Comparison of ENCODE assay signal across 2 cellular contexts in genomic region chr11:77636738-77637344, GRCh38.
TF ChIP-seq lines count a peak whose summit lies in the region.

No MANE protein-coding gene starts in this region.

TF ChIP-seq in GM23338, 12 proteins besides CTCF, POLR2A, EP300 and RAD21:
- no peak for TF ChIP-seq JUNB (IDR thresholded peaks at IDR 0.05; ENCODE audit: unreplicated experiment)
- TF ChIP-seq, protein P1, sequence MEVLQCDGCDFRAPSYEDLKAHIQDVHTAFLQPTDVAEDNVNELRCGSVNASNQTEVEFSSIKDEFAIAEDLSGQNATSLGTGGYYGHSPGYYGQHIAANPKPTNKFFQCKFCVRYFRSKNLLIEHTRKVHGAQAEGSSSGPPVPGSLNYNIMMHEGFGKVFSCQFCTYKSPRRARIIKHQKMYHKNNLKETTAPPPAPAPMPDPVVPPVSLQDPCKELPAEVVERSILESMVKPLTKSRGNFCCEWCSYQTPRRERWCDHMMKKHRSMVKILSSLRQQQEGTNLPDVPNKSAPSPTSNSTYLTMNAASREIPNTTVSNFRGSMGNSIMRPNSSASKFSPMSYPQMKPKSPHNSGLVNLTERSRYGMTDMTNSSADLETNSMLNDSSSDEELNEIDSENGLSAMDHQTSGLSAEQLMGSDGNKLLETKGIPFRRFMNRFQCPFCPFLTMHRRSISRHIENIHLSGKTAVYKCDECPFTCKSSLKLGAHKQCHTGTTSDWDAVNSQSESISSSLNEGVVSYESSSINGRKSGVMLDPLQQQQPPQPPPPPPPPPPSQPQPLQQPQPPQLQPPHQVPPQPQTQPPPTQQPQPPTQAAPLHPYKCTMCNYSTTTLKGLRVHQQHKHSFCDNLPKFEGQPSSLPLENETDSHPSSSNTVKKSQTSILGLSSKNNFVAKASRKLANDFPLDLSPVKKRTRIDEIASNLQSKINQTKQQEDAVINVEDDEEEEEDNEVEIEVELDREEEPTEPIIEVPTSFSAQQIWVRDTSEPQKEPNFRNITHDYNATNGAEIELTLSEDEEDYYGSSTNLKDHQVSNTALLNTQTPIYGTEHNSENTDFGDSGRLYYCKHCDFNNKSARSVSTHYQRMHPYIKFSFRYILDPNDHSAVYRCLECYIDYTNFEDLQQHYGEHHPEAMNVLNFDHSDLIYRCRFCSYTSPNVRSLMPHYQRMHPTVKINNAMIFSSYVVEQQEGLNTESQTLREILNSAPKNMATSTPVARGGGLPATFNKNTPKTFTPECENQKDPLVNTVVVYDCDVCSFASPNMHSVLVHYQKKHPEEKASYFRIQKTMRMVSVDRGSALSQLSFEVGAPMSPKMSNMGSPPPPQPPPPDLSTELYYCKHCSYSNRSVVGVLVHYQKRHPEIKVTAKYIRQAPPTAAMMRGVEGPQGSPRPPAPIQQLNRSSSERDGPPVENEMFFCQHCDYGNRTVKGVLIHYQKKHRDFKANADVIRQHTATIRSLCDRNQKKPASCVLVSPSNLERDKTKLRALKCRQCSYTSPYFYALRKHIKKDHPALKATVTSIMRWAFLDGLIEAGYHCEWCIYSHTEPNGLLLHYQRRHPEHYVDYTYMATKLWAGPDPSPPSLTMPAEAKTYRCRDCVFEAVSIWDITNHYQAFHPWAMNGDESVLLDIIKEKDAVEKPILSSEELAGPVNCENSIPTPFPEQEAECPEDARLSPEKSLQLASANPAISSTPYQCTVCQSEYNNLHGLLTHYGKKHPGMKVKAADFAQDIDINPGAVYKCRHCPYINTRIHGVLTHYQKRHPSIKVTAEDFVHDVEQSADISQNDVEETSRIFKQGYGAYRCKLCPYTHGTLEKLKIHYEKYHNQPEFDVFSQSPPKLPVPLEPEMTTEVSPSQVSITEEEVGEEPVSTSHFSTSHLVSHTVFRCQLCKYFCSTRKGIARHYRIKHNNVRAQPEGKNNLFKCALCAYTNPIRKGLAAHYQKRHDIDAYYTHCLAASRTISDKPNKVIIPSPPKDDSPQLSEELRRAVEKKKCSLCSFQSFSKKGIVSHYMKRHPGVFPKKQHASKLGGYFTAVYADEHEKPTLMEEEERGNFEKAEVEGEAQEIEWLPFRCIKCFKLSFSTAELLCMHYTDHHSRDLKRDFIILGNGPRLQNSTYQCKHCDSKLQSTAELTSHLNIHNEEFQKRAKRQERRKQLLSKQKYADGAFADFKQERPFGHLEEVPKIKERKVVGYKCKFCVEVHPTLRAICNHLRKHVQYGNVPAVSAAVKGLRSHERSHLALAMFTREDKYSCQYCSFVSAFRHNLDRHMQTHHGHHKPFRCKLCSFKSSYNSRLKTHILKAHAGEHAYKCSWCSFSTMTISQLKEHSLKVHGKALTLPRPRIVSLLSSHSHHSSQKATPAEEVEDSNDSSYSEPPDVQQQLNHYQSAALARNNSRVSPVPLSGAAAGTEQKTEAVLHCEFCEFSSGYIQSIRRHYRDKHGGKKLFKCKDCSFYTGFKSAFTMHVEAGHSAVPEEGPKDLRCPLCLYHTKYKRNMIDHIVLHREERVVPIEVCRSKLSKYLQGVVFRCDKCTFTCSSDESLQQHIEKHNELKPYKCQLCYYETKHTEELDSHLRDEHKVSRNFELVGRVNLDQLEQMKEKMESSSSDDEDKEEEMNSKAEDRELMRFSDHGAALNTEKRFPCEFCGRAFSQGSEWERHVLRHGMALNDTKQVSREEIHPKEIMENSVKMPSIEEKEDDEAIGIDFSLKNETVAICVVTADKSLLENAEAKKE (CRISPR knock-in tag; IDR thresholded peaks at IDR 0.05), result no peak
- no peak for TF ChIP-seq STAT1 (IDR thresholded peaks at IDR 0.05; ENCODE audit: unreplicated experiment)
- TF ChIP-seq ZNF114 (CRISPR knock-in tag; IDR thresholded peaks at IDR 0.05), result no peak
- TF ChIP-seq NANOG (IDR thresholded peaks at IDR 0.05; ENCODE audit: borderline replicate concordance), result no peak
- TF ChIP-seq, protein P2, sequence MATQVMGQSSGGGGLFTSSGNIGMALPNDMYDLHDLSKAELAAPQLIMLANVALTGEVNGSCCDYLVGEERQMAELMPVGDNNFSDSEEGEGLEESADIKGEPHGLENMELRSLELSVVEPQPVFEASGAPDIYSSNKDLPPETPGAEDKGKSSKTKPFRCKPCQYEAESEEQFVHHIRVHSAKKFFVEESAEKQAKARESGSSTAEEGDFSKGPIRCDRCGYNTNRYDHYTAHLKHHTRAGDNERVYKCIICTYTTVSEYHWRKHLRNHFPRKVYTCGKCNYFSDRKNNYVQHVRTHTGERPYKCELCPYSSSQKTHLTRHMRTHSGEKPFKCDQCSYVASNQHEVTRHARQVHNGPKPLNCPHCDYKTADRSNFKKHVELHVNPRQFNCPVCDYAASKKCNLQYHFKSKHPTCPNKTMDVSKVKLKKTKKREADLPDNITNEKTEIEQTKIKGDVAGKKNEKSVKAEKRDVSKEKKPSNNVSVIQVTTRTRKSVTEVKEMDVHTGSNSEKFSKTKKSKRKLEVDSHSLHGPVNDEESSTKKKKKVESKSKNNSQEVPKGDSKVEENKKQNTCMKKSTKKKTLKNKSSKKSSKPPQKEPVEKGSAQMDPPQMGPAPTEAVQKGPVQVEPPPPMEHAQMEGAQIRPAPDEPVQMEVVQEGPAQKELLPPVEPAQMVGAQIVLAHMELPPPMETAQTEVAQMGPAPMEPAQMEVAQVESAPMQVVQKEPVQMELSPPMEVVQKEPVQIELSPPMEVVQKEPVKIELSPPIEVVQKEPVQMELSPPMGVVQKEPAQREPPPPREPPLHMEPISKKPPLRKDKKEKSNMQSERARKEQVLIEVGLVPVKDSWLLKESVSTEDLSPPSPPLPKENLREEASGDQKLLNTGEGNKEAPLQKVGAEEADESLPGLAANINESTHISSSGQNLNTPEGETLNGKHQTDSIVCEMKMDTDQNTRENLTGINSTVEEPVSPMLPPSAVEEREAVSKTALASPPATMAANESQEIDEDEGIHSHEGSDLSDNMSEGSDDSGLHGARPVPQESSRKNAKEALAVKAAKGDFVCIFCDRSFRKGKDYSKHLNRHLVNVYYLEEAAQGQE (IDR thresholded peaks at IDR 0.05; ENCODE audit: unreplicated experiment), result no peak
- TF ChIP-seq ETS1 (IDR thresholded peaks at IDR 0.05), result no peak
- no peak for TF ChIP-seq POLR2AphosphoS5 (IDR thresholded peaks at IDR 0.05; ENCODE audit: low read depth)
- no peak for TF ChIP-seq ZNF331 (CRISPR knock-in tag; IDR thresholded peaks at IDR 0.05; ENCODE audit: low read depth)
- no peak for TF ChIP-seq CREB1 (CRISPR knock-in tag; IDR thresholded peaks at IDR 0.05; ENCODE audit: low read depth)
- no peak for TF ChIP-seq EZH2 (IDR thresholded peaks at IDR 0.05; ENCODE audit: low read depth, unreplicated experiment)
- TF ChIP-seq EZH2phosphoT487 (IDR thresholded peaks at IDR 0.05; ENCODE audit: unreplicated experiment), result no peak

TF ChIP-seq in H1, 55 proteins besides CTCF, POLR2A, EP300 and RAD21:
- TF ChIP-seq HDAC6 (IDR thresholded peaks at IDR 0.05; ENCODE audit: low read depth, low read length) (no peak), E2F6 (IDR thresholded peaks at IDR 0.05) (no peak), YY1 (IDR thresholded peaks at IDR 0.05; ENCODE audit: low read depth, low read length) (no peak), MAFK (IDR thresholded peaks at IDR 0.05; ENCODE audit: low read depth, low read length) (no peak), EGR1 (IDR thresholded peaks at IDR 0.05; ENCODE audit: borderline replicate concordance, low read depth, low read length) (no peak), TCF12 (IDR thresholded peaks at IDR 0.05; ENCODE audit: low read depth, low read length) (no peak), CHD7 (IDR thresholded peaks at IDR 0.05; ENCODE audit: insufficient replicate concordance, low read length) (peak; percentile 94), BRCA1 (IDR thresholded peaks at IDR 0.05; ENCODE audit: low read depth, low read length) (no peak), TAF1 (IDR thresholded peaks at IDR 0.05; ENCODE audit: low read depth, low read length) (no peak), JUN (IDR thresholded peaks at IDR 0.05; ENCODE audit: low read depth, low read length) (no peak), CBX8 (IDR thresholded peaks at IDR 0.05; ENCODE audit: borderline replicate concordance, low read depth, low read length) (no peak), MAX (IDR thresholded peaks at IDR 0.05) (peak; percentile 57)
- TF ChIP-seq, protein P3, sequence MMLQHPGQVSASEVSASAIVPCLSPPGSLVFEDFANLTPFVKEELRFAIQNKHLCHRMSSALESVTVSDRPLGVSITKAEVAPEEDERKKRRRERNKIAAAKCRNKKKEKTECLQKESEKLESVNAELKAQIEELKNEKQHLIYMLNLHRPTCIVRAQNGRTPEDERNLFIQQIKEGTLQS (IDR thresholded peaks at IDR 0.05; ENCODE audit: insufficient read depth, low read depth, low read length), result no peak
